1 cellular context compared by ENCODE assay signal in genomic region chr1:14580295-14580694, GRCh38. TPM values are rescaled to one million over a fixed set of nuclear protein-coding genes. Genes with fewer than 3 reads are reported as not detected.
"Had no signal": no experiment of that assay in that cellular context is flagged by ENCODE, and none has a peak within 500 bp of the region (broad histone marks: within the 10 kb centered on the region; RNA-seq: fewer than 3 reads in every experiment).

No MANE protein-coding gene starts in this region.

RNA-seq across cellular contexts. Expression of gene KAZN, which starts 18.2 kb away (rescaled TPM):
- polyA plus RNA-seq: IgD-negative memory B cell had no signal
